In the genomic region with DNA sequence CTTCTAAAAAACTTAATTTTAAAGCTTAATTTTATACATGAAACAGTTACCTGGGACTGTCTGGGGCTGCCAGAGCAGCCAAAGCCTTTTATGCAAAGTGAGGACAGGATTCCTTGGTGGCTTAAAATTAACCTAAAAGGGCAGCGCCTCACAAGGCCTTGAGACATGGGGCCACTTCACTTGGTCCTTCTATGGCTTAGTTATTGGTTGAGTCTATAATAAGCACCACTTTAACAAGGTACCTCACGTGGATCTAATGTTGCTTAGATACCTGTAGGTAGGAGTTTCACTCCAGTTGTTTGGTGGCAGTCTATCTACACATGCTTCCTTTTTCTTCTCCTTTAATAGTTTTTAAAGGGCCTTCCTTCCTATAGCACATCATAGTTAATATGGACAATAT, we compare ENCODE assay signal across 3 cellular contexts.
"Had no signal": no experiment of that assay in that cellular context is flagged by ENCODE, and none has a peak within 500 bp of the region (broad histone marks: within the 10 kb centered on the region; RNA-seq: fewer than 3 reads in every experiment).

No MANE protein-coding gene starts in this region.

- ATAC-seq: GM12878 had no signal

- DNase-seq: GDM1, GF-D8 had no signal

- H3K4me3 ChIP-seq: GM12878 had no signal
